Comparison of ENCODE assay signal across 25 cellular contexts in the genomic region with DNA sequence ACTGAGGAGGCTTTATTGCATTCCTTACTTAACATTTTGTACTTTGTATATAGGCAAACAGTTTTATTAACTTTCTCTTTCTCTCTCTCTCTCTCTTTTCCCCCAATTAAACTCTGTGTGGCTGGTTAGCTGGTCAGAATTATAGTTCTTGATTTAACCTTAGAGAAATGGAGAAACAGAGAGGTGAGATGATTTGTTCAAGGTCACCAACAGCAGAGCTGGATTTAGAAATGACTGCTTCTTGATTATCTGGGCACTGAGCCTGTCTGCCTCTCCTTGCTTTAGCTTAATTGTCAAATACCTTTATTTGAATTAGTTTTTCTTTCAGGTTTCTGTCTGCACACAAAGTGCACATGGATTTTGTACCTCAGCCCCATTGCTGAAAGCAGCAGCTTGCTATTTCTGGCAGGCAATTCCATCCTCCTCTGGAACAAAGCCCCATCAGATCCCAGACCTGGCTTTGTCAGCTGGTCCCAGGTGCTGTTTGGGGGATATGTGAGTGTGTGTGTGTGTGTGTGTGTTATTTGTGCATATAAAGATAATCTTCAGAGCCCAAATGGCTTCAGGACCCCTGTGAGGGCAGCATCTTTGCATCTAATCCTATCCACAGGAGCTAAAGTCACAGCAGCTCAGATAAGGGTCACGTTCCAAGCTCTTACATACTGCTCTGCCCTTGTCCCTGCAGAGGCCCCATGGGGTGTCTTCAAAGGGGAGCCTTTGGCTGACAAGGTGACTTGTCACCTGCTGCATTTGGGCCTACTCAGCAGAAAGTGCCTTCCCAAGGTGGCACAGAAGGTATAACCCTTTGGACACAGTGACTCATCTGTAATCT. TPM values are rescaled to one million over a fixed set of nuclear protein-coding genes. Genes with fewer than 3 reads are reported as not detected.
A peak's percentile ranks its signal among the peaks of the same experiment; 100 is the strongest.
DNase-seq lines count a peak whose midpoint lies in the region; FAIRE-seq and TF ChIP-seq lines count a peak whose summit lies in the region.
"Had no signal": no experiment of that assay in that cellular context is flagged by ENCODE, and none has a peak within 500 bp of the region (broad histone marks: within the 10 kb centered on the region; RNA-seq: fewer than 3 reads in every experiment).

No MANE protein-coding gene starts in this region.

- H3K23ac ChIP-seq in H9 (ENCODE audit: insufficient read length, low read depth, low read length), result no peak overlapping the region

- no peak overlapping the region for H4K8ac ChIP-seq in H9 (replicated peaks; ENCODE audit: insufficient read length, low read depth, low read length)

- H3K4me2 ChIP-seq in neural progenitor cell (peak overlapping the region; percentile 19), H9 (ENCODE audit: insufficient read depth, insufficient read length, low read length) (no peak overlapping the region)

- H3K27ac Mint-ChIP-seq in neural progenitor cell (no peak overlapping the region), H9 (no peak overlapping the region)
- H3K27ac Mint-ChIP-seq: activated CD4-positive, alpha-beta memory T cell treated with anti-CD3 and anti-CD28 coated beads, Interleukin-2, amount 10 ng/mL, durations not matched to agents 7 days and 5 days; activated naive CD4-positive, alpha-beta T cell treated with anti-CD3 and anti-CD28 coated beads, Interleukin-2, amount 50 U/mL, for 24 hours; activated T-helper 17 cell treated with anti-CD3 and anti-CD28 coated beads, Interleukin-2, amount 50 U/mL, for 72 hours; naive B cell had no signal

- H2BK5ac ChIP-seq in H9 (ENCODE audit: insufficient read length, low read length), result no peak overlapping the region

- H3K36me3 ChIP-seq in HEK293 (ENCODE audit: control insufficient read depth in 2 of 2, insufficient read depth in 1 of 2, low read length in 2 of 2) (no peaks in the 10 kb centered on the region), neural progenitor cell (no peaks in the 10 kb centered on the region)

- DNase-seq in D721Med (ENCODE audit: insufficient read length, low spot score) (no peak), astrocyte of the hippocampus (ENCODE audit: low read depth, low spot score) (peak; percentile 14), neural progenitor cell (ENCODE audit: low spot score) (no peak), epidermal melanocyte (ENCODE audit: insufficient read length, low spot score) (no peak), H9 (no peak), GM03348 (ENCODE audit: low spot score) (no peak)
- DNase-seq: activated CD4-positive, alpha-beta memory T cell treated with anti-CD3 and anti-CD28 coated beads, Interleukin-2, amount 10 ng/mL, durations not matched to agents 7 days and 5 days; amygdala; Caco-2; central memory CD4-positive, alpha-beta T cell; Karpas-422; naive B cell; NCI-H146; NCI-H510A; occipital lobe; retina; stimulated activated CD4-positive, alpha-beta T cell treated with anti-CD3 and anti-CD28 coated beads, Interleukin-4, amount 100 ng/mL, for 1 hour; T-helper 1 cell had no signal

- peaks cover 56% of the 10 kb centered on the region for H3K4me1 Mint-ChIP-seq in neural progenitor cell
- H3K4me1 Mint-ChIP-seq in H9, result peaks cover 28 to 33% of the 10 kb centered on the region in 2 experiments
- H3K4me1 Mint-ChIP-seq: activated CD4-positive, alpha-beta memory T cell treated with anti-CD3 and anti-CD28 coated beads, Interleukin-2, amount 10 ng/mL, durations not matched to agents 7 days and 5 days; activated naive CD4-positive, alpha-beta T cell treated with anti-CD3 and anti-CD28 coated beads, Interleukin-2, amount 50 U/mL, for 24 hours; activated T-helper 17 cell treated with anti-CD3 and anti-CD28 coated beads, Interleukin-2, amount 50 U/mL, for 72 hours; naive B cell had no signal

- H3K56ac ChIP-seq in H9 (ENCODE audit: insufficient read length, low read depth, low read length), result no peak overlapping the region

- H3K4me1 ChIP-seq in HEK293 (ENCODE audit: control insufficient read depth, insufficient read depth, low read length) (no peaks in the 10 kb centered on the region), neural progenitor cell (peaks cover 29% of the 10 kb centered on the region), H9 (ENCODE audit: insufficient read depth, low read length) (no peaks in the 10 kb centered on the region)
- H3K4me1 ChIP-seq: Caco-2 had no signal

- no peak overlapping the region for H3K18ac ChIP-seq in H9 (ENCODE audit: insufficient read length, low read depth, low read length)

- H3K27ac ChIP-seq in HEK293 (ENCODE audit: extremely low read depth, low read depth, low read length), result no peak overlapping the region
- H3K27ac ChIP-seq in neural progenitor cell, result no peak overlapping the region
- no peak overlapping the region for H3K27ac ChIP-seq in H9 (ENCODE audit: insufficient read length, low read depth, low read length)
- H3K27ac ChIP-seq: C4-2B had no signal

- CTCF ChIA-PET in HEK293 (lab: Yijun Ruan, JAX), result interaction anchor here (1.0 kb wide), 1 partner anchor 11 kb away, joined by 4 read pairs; no protein-coding TSS in a partner anchor

- H3K36me3 Mint-ChIP-seq in neural progenitor cell (no peaks in the 10 kb centered on the region), H9 (ENCODE audit: insufficient read depth in 1 of 3, low read depth in 3 of 3) (no peaks in the 10 kb centered on the region)
- H3K36me3 Mint-ChIP-seq: activated naive CD4-positive, alpha-beta T cell treated with anti-CD3 and anti-CD28 coated beads, Interleukin-2, amount 50 U/mL, for 24 hours; naive B cell had no signal

- TF ChIP-seq CTCF in D721Med (IDR thresholded peaks at IDR 0.05; ENCODE audit: insufficient read depth, missing control alignments) (no peak), HEK293 (tag by site-specific recombination; IDR thresholded peaks at IDR 0.05) (no peak), neural progenitor cell (IDR thresholded peaks at IDR 0.05) (no peak), H9 (conservative IDR thresholded peaks at IDR 0.05) (no peak)

- no peak overlapping the region for H2AK5ac ChIP-seq in H9 (ENCODE audit: insufficient read length, low read length)

- H3K9ac ChIP-seq in neural progenitor cell, result no peak overlapping the region
- H3K9ac ChIP-seq in H9 (ENCODE audit: extremely low read depth, insufficient read length, low read length), result no peak overlapping the region

- WGBS in H9 (ENCODE audit: extremely low coverage, insufficient read length, low lambda C conversion rate), result no CpG with 5 or more reads among the region's 1 CpG

- no peaks in the 10 kb centered on the region for H3K27me3 Mint-ChIP-seq in neural progenitor cell (ENCODE audit: insufficient read depth, low read depth)
- peaks cover 11% of the 10 kb centered on the region for H3K27me3 Mint-ChIP-seq in H9 (ENCODE audit: low read depth)

- peaks cover 25% of the 10 kb centered on the region for H3F3A ChIP-seq in neural progenitor cell (ENCODE audit: low read depth)

- no peak overlapping the region for H3K4me3 ChIP-seq in HEK293 (ENCODE audit: low read depth, low read length)
- H3K4me3 ChIP-seq in neural progenitor cell, result no peak overlapping the region
- H3K4me3 ChIP-seq: GM12878 had no signal

- H3K9me3 ChIP-seq in HEK293 (ENCODE audit: control insufficient read depth, insufficient read depth, low read depth, low read length) (no peaks in the 10 kb centered on the region), neural progenitor cell (ENCODE audit: low read depth) (no peaks in the 10 kb centered on the region), H9 (ENCODE audit: control insufficient read depth, low read depth, low read length) (no peaks in the 10 kb centered on the region)
- H3K9me3 ChIP-seq: Caco-2 had no signal

- H3K9me3 Mint-ChIP-seq in neural progenitor cell (no peaks in the 10 kb centered on the region), H9 (no peaks in the 10 kb centered on the region; a peak in 1 of 5 replicates)
- H3K9me3 Mint-ChIP-seq: activated CD4-positive, alpha-beta memory T cell treated with anti-CD3 and anti-CD28 coated beads, Interleukin-2, amount 10 ng/mL, durations not matched to agents 7 days and 5 days; activated naive CD4-positive, alpha-beta T cell treated with anti-CD3 and anti-CD28 coated beads, Interleukin-2, amount 50 U/mL, for 24 hours; activated T-helper 17 cell treated with anti-CD3 and anti-CD28 coated beads, Interleukin-2, amount 50 U/mL, for 72 hours; naive B cell had no signal

- no peaks in the 10 kb centered on the region for H3K79me1 ChIP-seq in H9 (ENCODE audit: insufficient read depth, low read depth, low read length, poor library complexity, severe bottlenecking)

- peak; percentile 38 for FAIRE-seq in D721Med (lab: Jason Lieb, UNC)
- FAIRE-seq: GM12878 had no signal

- no peak overlapping the region for H4K91ac ChIP-seq in H9 (ENCODE audit: insufficient read length, low read depth, low read length)

- no peak overlapping the region for H2BK20ac ChIP-seq in H9 (ENCODE audit: low read depth, low read length, poor library complexity, severe bottlenecking)

- no peaks in the 10 kb centered on the region for H3K27me3 ChIP-seq in neural progenitor cell
- H3K27me3 ChIP-seq in H9 (ENCODE audit: insufficient read depth, low read length), result no peaks in the 10 kb centered on the region

- H2AFZ ChIP-seq in neural progenitor cell (replicated peaks) (no peak overlapping the region), H9 (ENCODE audit: low read length) (no peak overlapping the region)

- no peaks in the 10 kb centered on the region for H3K23me2 ChIP-seq in H9 (ENCODE audit: insufficient read length, low read depth, low read length, poor library complexity, severe bottlenecking)

- H3K79me2 ChIP-seq in neural progenitor cell (ENCODE audit: low read depth) (no peaks in the 10 kb centered on the region), H9 (ENCODE audit: insufficient read depth, low read length) (no peaks in the 10 kb centered on the region)

- H2BK12ac ChIP-seq in H9 (ENCODE audit: insufficient read length, low read depth, low read length), result no peak overlapping the region

- H4K20me1 ChIP-seq in neural progenitor cell (ENCODE audit: low read depth) (no peaks in the 10 kb centered on the region), H9 (ENCODE audit: control insufficient read depth, insufficient read depth, insufficient read length) (no peaks in the 10 kb centered on the region)

- no peak overlapping the region for H3T11ph ChIP-seq in H9 (ENCODE audit: low read length)

- H3K4me3 Mint-ChIP-seq in neural progenitor cell (no peak overlapping the region), H9 (no peak overlapping the region)
- H3K4me3 Mint-ChIP-seq: activated CD4-positive, alpha-beta memory T cell treated with anti-CD3 and anti-CD28 coated beads, Interleukin-2, amount 10 ng/mL, durations not matched to agents 7 days and 5 days; activated naive CD4-positive, alpha-beta T cell treated with anti-CD3 and anti-CD28 coated beads, Interleukin-2, amount 50 U/mL, for 24 hours; activated T-helper 17 cell treated with anti-CD3 and anti-CD28 coated beads, Interleukin-2, amount 50 U/mL, for 72 hours; naive B cell had no signal

- POLR2A ChIA-PET in HEK293 (lab: Yijun Ruan, JAX), result no interaction called here

- no peak overlapping the region for H2BK15ac ChIP-seq in H9 (ENCODE audit: low read depth, low read length)

- H3K4ac ChIP-seq in H9 (ENCODE audit: low read depth, low read length), result no peak overlapping the region

- no peak overlapping the region for H3K14ac ChIP-seq in H9 (ENCODE audit: insufficient read depth, low read length)

- H4K5ac ChIP-seq in H9 (ENCODE audit: insufficient read length, low read depth, low read length), result no peak overlapping the region

- no peak overlapping the region for H2BK120ac ChIP-seq in H9 (ENCODE audit: low read depth, low read length, poor library complexity, severe bottlenecking)

RNA-seq across cellular contexts. Expression of gene GJD2, which starts 35.5 kb away (rescaled TPM):
- total RNA-seq in neural progenitor cell (ENCODE audit: low replicate concordance), result not detected in 2 replicates
- total RNA-seq in H9 (2021), result 0.15 TPM in 1 of 2 replicates, not detected in the other
- total RNA-seq: activated CD4-positive, alpha-beta memory T cell treated with anti-CD3 and anti-CD28 coated beads, Interleukin-2, amount 10 ng/mL, durations not matched to agents 7 days and 5 days; activated T-helper 17 cell treated with anti-CD3 and anti-CD28 coated beads, Interleukin-2, amount 50 U/mL, for 72 hours; Caco-2; dermis microvascular lymphatic vessel endothelial cell; GM12878; ureter had no signal
